Comparison of ENCODE assay signal across 30 cellular contexts in the genomic region with DNA sequence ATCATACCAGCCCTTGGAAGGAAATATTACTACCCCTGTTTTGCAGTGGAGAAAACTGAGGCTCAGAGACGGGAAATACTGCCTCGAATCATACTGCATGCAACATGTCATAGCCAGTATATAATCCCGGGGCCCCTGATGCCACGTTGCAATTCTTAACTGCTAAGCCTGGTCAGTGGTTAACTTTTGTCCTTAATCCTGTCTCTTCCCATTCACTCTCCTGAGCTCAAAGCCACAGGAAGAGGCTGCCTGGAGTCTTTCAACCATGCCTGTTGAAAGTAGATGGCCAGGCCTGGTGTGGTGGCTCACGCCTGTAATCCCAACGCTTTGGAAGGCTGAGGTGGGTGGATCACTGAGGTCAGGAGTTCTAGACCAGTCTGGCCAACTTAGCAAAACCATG.
"Had no signal": no experiment of that assay in that cellular context is flagged by ENCODE, and none has a peak within 500 bp of the region (broad histone marks: within the 10 kb centered on the region; RNA-seq: fewer than 3 reads in every experiment).

No MANE protein-coding gene starts in this region.

- H3K9me3 ChIP-seq: ovary, prostate gland, right lobe of liver, sigmoid colon, thoracic aorta, thyroid gland, uterus had no signal

- FAIRE-seq: small intestine had no signal

- DNase-seq: naive B cell; naive thymus-derived CD8-positive, alpha-beta T cell; nephron progenitor cell; occipital lobe; ovary; posterior cingulate gyrus; retina; right cardiac atrium; right lobe of liver; sigmoid colon; small intestine; stimulated activated CD4-positive, alpha-beta T cell treated with anti-CD3 and anti-CD28 coated beads, Interleukin-15, amount 100 ng/mL, for 24 hours; stimulated activated CD4-positive, alpha-beta T cell treated with anti-CD3 and anti-CD28 coated beads, Interleukin-2, amount 100 ng/mL, for 24 hours; stimulated activated CD4-positive, alpha-beta T cell treated with anti-CD3 and anti-CD28 coated beads, Interleukin-2, amount 100 ng/mL, for 48 hours; stimulated activated CD4-positive, alpha-beta T cell treated with anti-CD3 and anti-CD28 coated beads, Interleukin-4, amount 100 ng/mL, for 24 hours; stimulated activated naive B cell treated with anti-CD40 and anti-IgM and Interleukin-4, amounts not matched to agents 10 μg/mL and 1 μg/mL and 100 μg/mL, for 72 hours; stimulated activated naive CD4-positive, alpha-beta T cell treated with Interleukin-2 at 50 U/mL for 16 hours; stomach; thyroid gland; trophoblast cell; upper lobe of left lung; uterus had no signal

- H3K27ac Mint-ChIP-seq: natural killer cell treated with Interleukin-12 subunit alpha and Interleukin-12 subunit beta and Interleukin-15 and Interleukin-18, amount 100 ng/mL, for 72 hours; nephron progenitor cell; stimulated activated effector memory CD8-positive, alpha-beta T cell treated with anti-CD3 and anti-CD28 coated beads, Interleukin-12 subunit alpha, Interleukin-12 subunit beta, amount 100 ng/mL, for 72 hours; stimulated activated naive B cell treated with anti-CD40 and anti-IgM and Interleukin-4, amounts not matched to agents 10 μg/mL and 1 μg/mL and 100 μg/mL, for 72 hours; stimulated activated naive CD8-positive, alpha-beta T cell treated with anti-CD3 and anti-CD28 coated beads, Interleukin-15, Interleukin-2, amounts not matched to agents 100 ng/mL and 50 ng/mL, for 24 hours had no signal

- H3K36me3 ChIP-seq: ovary, prostate gland, right lobe of liver, sigmoid colon, stomach, thoracic aorta, thyroid gland, tibial nerve, upper lobe of left lung, uterus had no signal

- H3K4me1 ChIP-seq: parathyroid adenoma, prostate gland, right lobe of liver, sigmoid colon, stomach, thyroid gland, tibial nerve, upper lobe of left lung, uterus had no signal

- ATAC-seq: naive thymus-derived CD8-positive, alpha-beta T cell; natural killer cell treated with Interleukin-12 subunit alpha and Interleukin-12 subunit beta and Interleukin-15 and Interleukin-18, amount 100 ng/mL, for 72 hours; right cardiac atrium; right lobe of liver; stimulated activated effector memory CD8-positive, alpha-beta T cell treated with anti-CD3 and anti-CD28 coated beads, Interleukin-12 subunit alpha, Interleukin-12 subunit beta, amount 100 ng/mL, for 72 hours; stimulated activated naive B cell treated with anti-CD40 and anti-IgM and Interleukin-4, amounts not matched to agents 10 μg/mL and 1 μg/mL and 100 μg/mL, for 72 hours had no signal

- H3K79me2 ChIP-seq: parathyroid adenoma had no signal

- H3K4me1 Mint-ChIP-seq: naive B cell; nephron progenitor cell; neural crest cell; stimulated activated naive B cell treated with anti-CD40 and anti-IgM and Interleukin-4, amounts not matched to agents 10 μg/mL and 1 μg/mL and 100 μg/mL, for 72 hours had no signal

- H3K9me3 Mint-ChIP-seq: natural killer cell treated with Interleukin-12 subunit alpha and Interleukin-12 subunit beta and Interleukin-15 and Interleukin-18, amount 100 ng/mL, for 72 hours; stimulated activated effector memory CD8-positive, alpha-beta T cell treated with anti-CD3 and anti-CD28 coated beads, Interleukin-12 subunit alpha, Interleukin-12 subunit beta, amount 100 ng/mL, for 72 hours; stimulated activated naive CD8-positive, alpha-beta T cell treated with anti-CD3 and anti-CD28 coated beads, Interleukin-15, Interleukin-2, amounts not matched to agents 100 ng/mL and 50 ng/mL, for 24 hours had no signal

- H3K4me3 Mint-ChIP-seq: naive B cell; naive thymus-derived CD8-positive, alpha-beta T cell; natural killer cell treated with Interleukin-12 subunit alpha and Interleukin-12 subunit beta and Interleukin-15 and Interleukin-18, amount 100 ng/mL, for 72 hours; nephron progenitor cell; neural crest cell; stimulated activated effector memory CD8-positive, alpha-beta T cell treated with anti-CD3 and anti-CD28 coated beads, Interleukin-12 subunit alpha, Interleukin-12 subunit beta, amount 100 ng/mL, for 72 hours; stimulated activated naive B cell treated with anti-CD40 and anti-IgM and Interleukin-4, amounts not matched to agents 10 μg/mL and 1 μg/mL and 100 μg/mL, for 72 hours; stimulated activated naive CD8-positive, alpha-beta T cell treated with anti-CD3 and anti-CD28 coated beads, Interleukin-15, Interleukin-2, amounts not matched to agents 100 ng/mL and 50 ng/mL, for 24 hours had no signal

- H3K27me3 Mint-ChIP-seq: naive thymus-derived CD8-positive, alpha-beta T cell; natural killer cell treated with Interleukin-12 subunit alpha and Interleukin-12 subunit beta and Interleukin-15 and Interleukin-18, amount 100 ng/mL, for 72 hours; stimulated activated naive B cell treated with anti-CD40 and anti-IgM and Interleukin-4, amounts not matched to agents 10 μg/mL and 1 μg/mL and 100 μg/mL, for 72 hours; stimulated activated naive CD8-positive, alpha-beta T cell treated with anti-CD3 and anti-CD28 coated beads, Interleukin-15, Interleukin-2, amounts not matched to agents 100 ng/mL and 50 ng/mL, for 24 hours had no signal

- H3K4me3 ChIP-seq: ovary, prostate gland, right lobe of liver, sigmoid colon, stomach, thoracic aorta, thyroid gland, tibial nerve, upper lobe of left lung, uterus had no signal

- H3K27ac ChIP-seq: ovary, parathyroid adenoma, prostate gland, right lobe of liver, sigmoid colon, stomach, thoracic aorta, thyroid gland, tibial nerve, upper lobe of left lung, uterus had no signal

- H3K36me3 Mint-ChIP-seq: natural killer cell treated with Interleukin-12 subunit alpha and Interleukin-12 subunit beta and Interleukin-15 and Interleukin-18, amount 100 ng/mL, for 72 hours; stimulated activated effector memory CD8-positive, alpha-beta T cell treated with anti-CD3 and anti-CD28 coated beads, Interleukin-12 subunit alpha, Interleukin-12 subunit beta, amount 100 ng/mL, for 72 hours had no signal

- H3K9ac ChIP-seq: parathyroid adenoma had no signal

- H3K27me3 ChIP-seq: ovary, right lobe of liver, sigmoid colon, stomach, thyroid gland, tibial nerve, upper lobe of left lung, uterus had no signal

- H2AFZ ChIP-seq: parathyroid adenoma had no signal
